8 cellular contexts compared by ENCODE assay signal in genomic region chr7:150420987-150421674, GRCh38. TPM values are rescaled to one million over a fixed set of nuclear protein-coding genes. Genes with fewer than 3 reads are reported as not detected.
DNase-seq lines count a peak whose midpoint lies in the region; ATAC-seq and TF ChIP-seq lines count a peak whose summit lies in the region.

No MANE protein-coding gene starts in this region.

- H3K4me1 ChIP-seq in endodermal cell (ENCODE audit: control insufficient read depth, insufficient read depth, low read length): no peaks in the 10 kb centered on the region
- peaks cover 4% of the 10 kb centered on the region for H3K4me1 ChIP-seq in muscle layer of colon (ENCODE audit: insufficient read depth, low read length)

- no peak overlapping the region for H3K27ac Mint-ChIP-seq in endodermal cell

- H3K4me3 Mint-ChIP-seq in endodermal cell: no peak overlapping the region

- H3K4me3 ChIP-seq in endodermal cell (ENCODE audit: low read length) (no peak overlapping the region), muscle layer of colon (ENCODE audit: low read depth in 1 of 2, low read length in 2 of 2) (peak overlapping the region; percentile 13 to 16)

- no peaks in the 10 kb centered on the region for H3K4me1 Mint-ChIP-seq in endodermal cell

- H3K36me3 ChIP-seq in endodermal cell (ENCODE audit: control insufficient read depth, insufficient read depth, low read length) (no peaks in the 10 kb centered on the region), muscle layer of colon (ENCODE audit: insufficient read depth, low read length) (no peaks in the 10 kb centered on the region)

- peak; percentile 42 for DNase-seq in DMS153 (lab: John Stamatoyannopoulos, UW)
- DNase-seq in HUDEP-2 (lab: John Stamatoyannopoulos, UW; ENCODE audit: unreplicated experiment in 76 of 76): peak in 70 of 76 experiments; percentile 12 to 84 (median 64)
- DNase-seq in NOMO-1 treated with dmso at 0.1 percent for 144 hours (lab: John Stamatoyannopoulos, UW; ENCODE audit: unreplicated experiment): peak; percentile 47
- DNase-seq in activated CD8-positive, alpha-beta memory T cell treated with anti-CD3 and anti-CD28 coated beads for 4 hours (ENCODE audit: low read depth in 2 of 2): peak; percentile 72 to 73
- DNase-seq in endodermal cell: peak; percentile 95
- DNase-seq in stimulated activated CD8-positive, alpha-beta memory T cell treated with anti-CD3 and anti-CD28 coated beads, Interleukin-7, amount 100 ng/mL, for 1 hour (ENCODE audit: low read depth in 2 of 2): peak; percentile 74 to 75

- peaks cover 16% of the 10 kb centered on the region for H3K27me3 Mint-ChIP-seq in endodermal cell (ENCODE audit: insufficient read depth)

- no peak overlapping the region for H3K9ac ChIP-seq in endodermal cell (ENCODE audit: extremely low read depth, low read length, poor library complexity, severe bottlenecking)
- no peak overlapping the region for H3K9ac ChIP-seq in muscle layer of colon (ENCODE audit: low read length)

- H3K27me3 ChIP-seq in endodermal cell (ENCODE audit: control insufficient read depth, insufficient read depth, low read length, poor library complexity, severe bottlenecking) (peaks cover 8% of the 10 kb centered on the region), muscle layer of colon (ENCODE audit: control insufficient read depth in 1 of 2, insufficient read depth in 2 of 2, low read length in 2 of 2) (no peaks in the 10 kb centered on the region)

- no peaks in the 10 kb centered on the region for H3K36me3 Mint-ChIP-seq in endodermal cell (ENCODE audit: low read depth)

- 31 to 32% methylated on average over 14 to 27 of the region's 27 CpGs for WGBS in endodermal cell (ENCODE audit: insufficient coverage in 1 of 2, insufficient read length in 1 of 2), 2 experiments

- H3K9me3 Mint-ChIP-seq in endodermal cell: no peaks in the 10 kb centered on the region

- peak; percentile 97 for ATAC-seq in GM21515 (IDR thresholded peaks at IDR 0.05; ENCODE audit: unreplicated experiment)

- H3K27ac ChIP-seq in endodermal cell (ENCODE audit: low read depth, low read length) (no peak overlapping the region), muscle layer of colon (ENCODE audit: low read depth, low read length) (no peak overlapping the region)

- H3K9me3 ChIP-seq in endodermal cell (ENCODE audit: control insufficient read depth, low read length) (no peaks in the 10 kb centered on the region), muscle layer of colon (ENCODE audit: low read length) (no peaks in the 10 kb centered on the region)

- TF ChIP-seq CTCF in endodermal cell (conservative IDR thresholded peaks at IDR 0.05): peak; percentile 95

RNA-seq across cellular contexts. Expression of gene GIMAP8, which starts 29.3 kb away (rescaled TPM):
- total RNA-seq in endodermal cell: not detected
- polyA plus RNA-seq in endodermal cell (2013, experiment 1 of 2): not detected
- not detected for polyA plus RNA-seq in endodermal cell (2013, experiment 2 of 2)

RNA-seq across cellular contexts. Expression of gene ZNF775, which starts 42.0 kb away (rescaled TPM):
- total RNA-seq in endodermal cell: 10 to 100 TPM in 1 of 2 donors, 1 to 10 TPM in 1; 10.0 to 11.3 TPM
- 18.8 TPM for polyA plus RNA-seq in endodermal cell (2013, experiment 1 of 2)
- polyA plus RNA-seq in endodermal cell (2013, experiment 2 of 2): 17.2 TPM

RNA-seq across cellular contexts. Expression of gene REPIN1, which starts 52.5 kb away (rescaled TPM):
- 10 to 100 TPM; 85.4 to 94.4 TPM for total RNA-seq in endodermal cell
- polyA plus RNA-seq in endodermal cell (2013, experiment 1 of 2): 136 TPM
- 119 TPM for polyA plus RNA-seq in endodermal cell (2013, experiment 2 of 2)

Comparison
In these comparisons a context has a peak if more than half of its experiments do, and no peak if none do; other contexts are left out.
1. DNase-seq: peak in every context shown above with its lines; median percentile 95 in endodermal cell; 74 in stimulated activated CD8-positive, alpha-beta memory T cell treated with anti-CD3 and anti-CD28 coated beads, Interleukin-7, amount 100 ng/mL, for 1 hour; 72 in activated CD8-positive, alpha-beta memory T cell treated with anti-CD3 and anti-CD28 coated beads for 4 hours; 64 in HUDEP-2; 47 in NOMO-1 treated with dmso at 0.1 percent for 144 hours; 42 in DMS153.